Comparison of ENCODE assay signal across 13 cellular contexts in the genomic region with DNA sequence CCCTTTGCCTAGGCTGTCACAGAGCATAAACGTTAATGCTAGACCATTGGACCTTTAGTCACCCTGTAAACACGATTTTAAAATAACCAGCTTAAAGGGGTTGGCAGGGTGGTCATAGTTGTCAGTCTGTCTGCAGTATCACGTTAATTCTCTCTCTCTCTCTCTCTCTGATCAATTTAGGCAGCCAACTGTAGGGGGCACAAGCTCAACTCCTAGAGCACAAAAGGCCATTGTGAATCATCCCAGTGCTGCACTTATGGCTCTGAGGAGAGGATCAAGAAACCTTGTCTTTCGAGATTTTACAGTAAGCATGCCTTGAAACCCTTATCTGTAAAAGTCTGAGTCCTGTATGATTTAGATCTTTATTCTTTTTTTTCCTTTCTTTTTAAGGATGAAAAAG.
A peak's percentile ranks its signal among the peaks of the same experiment; 100 is the strongest.
DNase-seq lines count a peak whose midpoint lies in the region; ATAC-seq, FAIRE-seq and TF ChIP-seq lines count a peak whose summit lies in the region.
"Had no signal": no experiment of that assay in that cellular context is flagged by ENCODE, and none has a peak within 500 bp of the region (broad histone marks: within the 10 kb centered on the region; RNA-seq: fewer than 3 reads in every experiment).

No MANE protein-coding gene starts in this region.

- no peaks in the 10 kb centered on the region for H3K9me3 ChIP-seq in HCT116 (ENCODE audit: control insufficient read depth in 1 of 2, insufficient read depth in 1 of 2, low read depth in 1 of 2, low read length in 2 of 2)
- no peaks in the 10 kb centered on the region for H3K9me3 ChIP-seq in GM12878 (replicated peaks; ENCODE audit: control insufficient read depth, insufficient read depth, low read length)
- H3K9me3 ChIP-seq in smooth muscle cell (replicated peaks; ENCODE audit: low read depth): no peaks in the 10 kb centered on the region
- H3K9me3 ChIP-seq: transverse colon had no signal

- TF ChIP-seq POLR2A in HCT116 (IDR thresholded peaks at IDR 0.05; ENCODE audit: borderline replicate concordance, extremely low read depth, insufficient read depth, insufficient read length) (no peak), GM12878 (IDR thresholded peaks at IDR 0.05; ENCODE audit: low read depth, low read length) (no peak)

- no peak overlapping the region for H3K4me3 ChIP-seq in HCT116 (replicated peaks in 1 of 2; ENCODE audit: low read depth in 1 of 2, low read length in 2 of 2)
- H3K4me3 ChIP-seq in GM12878: no peak overlapping the region
- no peak overlapping the region for H3K4me3 ChIP-seq in smooth muscle cell
- H3K4me3 ChIP-seq: transverse colon had no signal

- H4K20me1 ChIP-seq in HCT116 (ENCODE audit: insufficient read depth): 0 out of 2 replicates have a peak, but pooled peaks cover 3% of the 10 kb centered on the region
- no peaks in the 10 kb centered on the region for H4K20me1 ChIP-seq in GM12878 (ENCODE audit: control insufficient read depth, insufficient read depth)
- no peaks in the 10 kb centered on the region for H4K20me1 ChIP-seq in smooth muscle cell (ENCODE audit: low read depth)

- SMC1A ChIA-PET in GM12878 (lab: Charles Lee; ENCODE audit: uncharacterized antibody, unreplicated experiment): interaction anchor here (0.7 to 1.2 kb wide), 2 partner anchors 108 to 130 kb away, joined by 3 read pairs; no protein-coding TSS in a partner anchor

- H3K27me3 ChIP-seq in HCT116 (ENCODE audit: insufficient read depth, low read length) (no peaks in the 10 kb centered on the region), GM12878 (replicated peaks in 1 of 2; ENCODE audit: control insufficient read depth in 2 of 2, insufficient read depth in 2 of 2, low read length in 1 of 2) (no peaks in the 10 kb centered on the region), smooth muscle cell (ENCODE audit: low read depth) (no peaks in the 10 kb centered on the region)
- H3K27me3 ChIP-seq: transverse colon had no signal

- no peaks in the 10 kb centered on the region for H3K4me1 ChIP-seq in HCT116 (ENCODE audit: control insufficient read depth in 1 of 2, insufficient read depth in 2 of 2, low read length in 2 of 2)
- H3K4me1 ChIP-seq in GM12878 (ENCODE audit: control insufficient read depth, insufficient read depth, low read length): no peaks in the 10 kb centered on the region
- H3K4me1 ChIP-seq in smooth muscle cell (ENCODE audit: low read depth): no peaks in the 10 kb centered on the region
- H3K4me1 ChIP-seq: transverse colon had no signal

- no peak for TF ChIP-seq RAD21 in HCT116 (IDR thresholded peaks at IDR 0.05; ENCODE audit: low read depth)
- no peak for TF ChIP-seq RAD21 in GM12878 (IDR thresholded peaks at IDR 0.05; ENCODE audit: insufficient read depth, low read depth, low read length)

- H3K79me2 ChIP-seq in HCT116 (ENCODE audit: insufficient read depth, low read length) (no peaks in the 10 kb centered on the region), GM12878 (ENCODE audit: control insufficient read depth, insufficient read depth, low read length) (no peaks in the 10 kb centered on the region), smooth muscle cell (ENCODE audit: low read depth) (no peaks in the 10 kb centered on the region)

- peak; percentile 74 for ATAC-seq in HCT116
- ATAC-seq in GM12878: no peak
- no peak for ATAC-seq in HG03354 (IDR thresholded peaks at IDR 0.05; ENCODE audit: poor library complexity, severe bottlenecking, unreplicated experiment)

- DNase-seq in Ammon's horn (ENCODE audit: low spot score): peak; percentile 43
- peak; percentile 10 for DNase-seq in HCT116 (ENCODE audit: low read depth, low spot score)
- DNase-seq in GM12878 (ENCODE audit: low read depth, low spot score): no peak
- peak; percentile 53 for DNase-seq in iPS-NIHi7 (ENCODE audit: extremely low spot score)
- DNase-seq in activated CD8-positive, alpha-beta memory T cell treated with anti-CD3 and anti-CD28 coated beads, Interleukin-2, amount 50 U/mL, for 4 hours: no peak
- no peak for DNase-seq in smooth muscle cell (lab: John Stamatoyannopoulos, UW; ENCODE audit: unreplicated experiment)
- DNase-seq in OCI-M2 (lab: John Stamatoyannopoulos, UW; ENCODE audit: unreplicated experiment): no peak
- DNase-seq: activated T-cell treated with anti-CD3 and anti-CD28 coated beads, Interleukin-2, amount 50 U/mL, for 48 hours; nephron progenitor cell; T-helper 1 cell; transverse colon had no signal

- H3K27ac ChIP-seq in HCT116 (ENCODE audit: low read depth, low read length) (no peak overlapping the region), GM12878 (ENCODE audit: control insufficient read depth, insufficient read depth) (no peak overlapping the region), smooth muscle cell (ENCODE audit: low read depth) (no peak overlapping the region)
- H3K27ac ChIP-seq: transverse colon had no signal

- BruUV-seq in HCT116 (replicated peaks; lab: Mats Ljungman, UMichigan) (no TSS peak), GM12878 (replicated peaks; lab: Mats Ljungman, UMichigan) (no TSS peak)

- intact Hi-C loops in HCT116 (cut with micrococcal nuclease): no loop called here
- intact Hi-C loops in GM12878 (cut with micrococcal nuclease; ENCODE audit: unreplicated experiment): no loop called here

- TF ChIP-seq CTCF in HCT116 (IDR thresholded peaks at IDR 0.05 in 2 of 3, conservative IDR thresholded peaks at IDR 0.05 in 1 of 3; ENCODE audit: borderline replicate concordance in 1 of 3, insufficient read depth in 1 of 3, low read depth in 2 of 3, low read length in 2 of 3) (peak in 2 of 3 experiments; percentile 37 to 45; a peak in 4 of 6 replicates), GM12878 (IDR thresholded peaks at IDR 0.05 in 2 of 3, conservative IDR thresholded peaks at IDR 0.05 in 1 of 3; ENCODE audit: control insufficient read depth in 2 of 3, extremely low read depth in 1 of 3, insufficient read depth in 1 of 3, low read depth in 3 of 3, low read length in 3 of 3) (peak in 2 of 3 experiments; percentile 3 to 18; a peak in 1 of 6 replicates), smooth muscle cell (IDR thresholded peaks at IDR 0.05; ENCODE audit: borderline replicate concordance, insufficient read depth, poor library complexity, severe bottlenecking) (no peak)

- H2AFZ ChIP-seq in HCT116 (ENCODE audit: low read depth, low read length, poor library complexity, severe bottlenecking) (no peak overlapping the region), GM12878 (ENCODE audit: control insufficient read depth, low read depth, low read length) (no peak overlapping the region), smooth muscle cell (ENCODE audit: low read depth) (no peak overlapping the region)

- TF ChIP-seq EP300 in GM12878 (IDR thresholded peaks at IDR 0.05; ENCODE audit: borderline replicate concordance in 1 of 2, control insufficient read depth in 1 of 2, low read depth in 2 of 2, low read length in 2 of 2): no peak

- 83% methylated on average over 4 of the region's 4 CpGs for WGBS in GM12878 (ENCODE audit: insufficient coverage, insufficient replicate concordance, low lambda C conversion rate, missing lambda C conversion rate)
- WGBS in smooth muscle cell (ENCODE audit: low lambda C conversion rate): 55% methylated on average over 4 of the region's 4 CpGs

- H3K9ac ChIP-seq in HCT116 (ENCODE audit: low read length) (no peak overlapping the region), GM12878 (ENCODE audit: control insufficient read depth, insufficient read depth, low read length) (no peak overlapping the region), smooth muscle cell (ENCODE audit: low read depth) (no peak overlapping the region)

- H3K36me3 ChIP-seq in HCT116 (ENCODE audit: control insufficient read depth in 1 of 2, insufficient read depth in 2 of 2, low read length in 2 of 2): peaks cover 9 to 13% of the 10 kb centered on the region in 2 experiments; a peak in 3 of 4 replicates
- peaks cover 2 to 15% of the 10 kb centered on the region in 2 experiments for H3K36me3 ChIP-seq in GM12878 (ENCODE audit: control insufficient read depth in 2 of 2, insufficient read depth in 2 of 2, low read length in 1 of 2)
- H3K36me3 ChIP-seq in smooth muscle cell (ENCODE audit: low read depth): peaks cover 39% of the 10 kb centered on the region

- no peaks in the 10 kb centered on the region for H3K9me2 ChIP-seq in HCT116 (ENCODE audit: insufficient read depth)

- no peak overlapping the region for H3K4me2 ChIP-seq in HCT116 (ENCODE audit: low read length)
- H3K4me2 ChIP-seq in GM12878 (ENCODE audit: control insufficient read depth, insufficient read depth): no peak overlapping the region
- H3K4me2 ChIP-seq in smooth muscle cell: no peak overlapping the region

- FAIRE-seq in GM12878 (lab: Jason Lieb, UNC): no peak
- FAIRE-seq: colon had no signal

- POLR2A ChIA-PET in HCT116 (lab: Charles Lee): no interaction called here
- POLR2A ChIA-PET in GM12878 (lab: Charles Lee): interaction anchor here (0.8 kb wide), 1 partner anchor 9 kb away, joined by 3 read pairs; no protein-coding TSS in a partner anchor

- CTCF ChIA-PET in HCT116 (lab: Charles Lee) (interaction anchor here (0.7 to 1.4 kb wide), 3 partner anchors 9 to 131 kb away, joined by 3 to 4 read pairs (median 3); no protein-coding TSS in a partner anchor), GM12878 (lab: Yijun Ruan, JAX) (interaction anchor here (1.5 to 1.8 kb wide), 2 partner anchors 10 to 20 kb away, joined by 4 to 7 read pairs; no protein-coding TSS in a partner anchor)

- no peaks in the 10 kb centered on the region for H3F3A ChIP-seq in smooth muscle cell (ENCODE audit: low read depth)

- in situ Hi-C loops in GM12878 (cut with MboI): no loop called here

- RAD21 ChIA-PET in HCT116 (lab: Charles Lee; ENCODE audit: low non-redundant PET in 1 of 2, low total read pairs in 2 of 2, uncharacterized antibody in 2 of 2, unreplicated experiment in 2 of 2) (no interaction called here), GM12878 (lab: Charles Lee; ENCODE audit: unreplicated experiment) (interaction anchor here (1.9 kb wide), 1 partner anchor 349 kb away, joined by 5 read pairs; no protein-coding TSS in a partner anchor)

TF ChIP-seq in HCT116, 20 proteins besides CTCF, POLR2A, EP300 and RAD21 (continues in another document):
- TF ChIP-seq ZNF274 (IDR thresholded peaks at IDR 0.05; ENCODE audit: low read depth, low read length): no peak
- TF ChIP-seq CEBPB (IDR thresholded peaks at IDR 0.05; ENCODE audit: low read depth): no peak
- no peak for TF ChIP-seq EZH2 (IDR thresholded peaks at IDR 0.05)
- TF ChIP-seq SIN3A (IDR thresholded peaks at IDR 0.05; ENCODE audit: low read depth): no peak
- TF ChIP-seq EZH2phosphoT487 (IDR thresholded peaks at IDR 0.05; ENCODE audit: borderline replicate concordance): no peak
- no peak for TF ChIP-seq EGR1 (IDR thresholded peaks at IDR 0.05; ENCODE audit: low read depth)
- no peak for TF ChIP-seq POLR2AphosphoS5 (IDR thresholded peaks at IDR 0.05; ENCODE audit: low read depth, low read length)

TF ChIP-seq in GM12878, 131 proteins besides CTCF, POLR2A, EP300 and RAD21:
- no peak for TF ChIP-seq SUPT20H (IDR thresholded peaks at IDR 0.05; ENCODE audit: borderline replicate concordance, control insufficient read depth, low read depth, low read length)
- no peak for TF ChIP-seq ESRRA (IDR thresholded peaks at IDR 0.05; ENCODE audit: low read length)
- no peak for TF ChIP-seq YY1 (IDR thresholded peaks at IDR 0.05; ENCODE audit: low read depth, low read length)

Comparison
In these comparisons a context has a peak if more than half of its experiments do, and no peak if none do; other contexts are left out.
1. DNase-seq: peak in Ammon's horn (single experiment), HCT116 (single experiment) and iPS-NIHi7 (single experiment); none in GM12878 (single experiment), activated CD8-positive, alpha-beta memory T cell treated with anti-CD3 and anti-CD28 coated beads, Interleukin-2, amount 50 U/mL, for 4 hours (single experiment), smooth muscle cell (single experiment) and OCI-M2 (single experiment).